Comparison of ENCODE assay signal across 8 cellular contexts in genomic region chr1:45687753-45688737, GRCh38. TPM values are rescaled to one million over a fixed set of nuclear protein-coding genes. Genes with fewer than 3 reads are reported as not detected.
DNase-seq lines count a peak whose midpoint lies in the region; ATAC-seq and TF ChIP-seq lines count a peak whose summit lies in the region.

Gene TMEM69 (plus strand): TSS chr1:45688181. CDS start chr1:45691069, 2,888 bp downstream.

- H3K4me3 ChIP-seq in Caco-2 (ENCODE audit: low read depth, low read length): peak within 1 kb of the TSS; percentile 67
- peak within 1 kb of the TSS; percentile 63 to 100 (median 97) for H3K4me3 ChIP-seq in dorsolateral prefrontal cortex
- H3K4me3 ChIP-seq in right lobe of liver: peak within 1 kb of the TSS; percentile 60 to 90 (median 86)

- TF ChIP-seq POLR2A in right lobe of liver (IDR thresholded peaks at IDR 0.05): no peak

- H3K36me3 ChIP-seq in Caco-2 (ENCODE audit: control insufficient read depth, insufficient read depth, low read length): no peaks in the 10 kb centered on the region
- peaks cover 0 to 7% (median 4%) of the 10 kb centered on the region in 4 donors for H3K36me3 ChIP-seq in right lobe of liver

- no peaks in the 10 kb centered on the region for H3K9me3 ChIP-seq in Caco-2
- no peaks in the 10 kb centered on the region for H3K9me3 ChIP-seq in right lobe of liver

- no peak for TF ChIP-seq CTCF in Caco-2 (IDR thresholded peaks at IDR 0.05; ENCODE audit: insufficient read depth in 1 of 2, low read depth in 1 of 2, low read length in 1 of 2, severe bottlenecking in 1 of 2, unreplicated experiment in 1 of 2)
- TF ChIP-seq CTCF in dorsolateral prefrontal cortex (IDR thresholded peaks at IDR 0.05 in 54 of 56, conservative IDR thresholded peaks at IDR 0.05 in 2 of 56; ENCODE audit: low read depth in 1 of 56, partially characterized antibody in 56 of 56): peak in 24 of 56 donors; percentile 5 to 39 (median 17)
- TF ChIP-seq CTCF in right lobe of liver (IDR thresholded peaks at IDR 0.05): peak in 1 of 4 donors; percentile 17

- no TSS peak for BruUV-seq in Caco-2 (replicated peaks; lab: Mats Ljungman, UMichigan)

- H3K27ac Mint-ChIP-seq in Caco-2 (ENCODE audit: unreplicated experiment): peak within 1 kb of the TSS; percentile 86

- H3K9me3 Mint-ChIP-seq in Caco-2 (ENCODE audit: unreplicated experiment): no peaks in the 10 kb centered on the region

- no peaks in the 10 kb centered on the region for H3K4me1 Mint-ChIP-seq in Caco-2 (ENCODE audit: low read depth, unreplicated experiment)

- intact Hi-C loops in Caco-2 (cut with micrococcal nuclease; ENCODE audit: unreplicated experiment) (loop anchor here (1.0 to 10.0 kb wide), 4 partner anchors 62 to 193 kb away; partner anchors contain the start of genes IPP, NASP and TESK2), dorsolateral prefrontal cortex (cut with DNase I) (loop anchor here (1.0 to 10.0 kb wide), 11 partner anchors 56 to 676 kb away; partner anchors contain the start of genes MAST2 (in 2 of the 2), ZSWIM5 (in 2 of the 2), CCDC163 (in 1 of the 2) and HECTD3 (in 1 of the 2)), right lobe of liver (cut with DNase I) (loop anchor here in 1 of 2 donors (5.0 kb wide), 1 partner anchor 114 kb away; the partner anchor contains the start of gene MAST2)

- H3K27ac ChIP-seq in dorsolateral prefrontal cortex: peak within 1 kb of the TSS; percentile 83 to 99 (median 98)
- peak within 1 kb of the TSS; percentile 89 to 96 (median 93) for H3K27ac ChIP-seq in right lobe of liver

- H3K4me1 ChIP-seq in Caco-2 (no peaks in the 10 kb centered on the region), right lobe of liver (peaks cover 0 to 10% (median 5%) of the 10 kb centered on the region in 4 donors)

- no peaks in the 10 kb centered on the region for H3K27me3 ChIP-seq in Caco-2 (replicated peaks; ENCODE audit: control insufficient read depth, insufficient read depth, low read length)
- no peaks in the 10 kb centered on the region for H3K27me3 ChIP-seq in dorsolateral prefrontal cortex
- no peaks in the 10 kb centered on the region for H3K27me3 ChIP-seq in right lobe of liver

- no peaks in the 10 kb centered on the region for H3K27me3 Mint-ChIP-seq in Caco-2 (ENCODE audit: insufficient read depth, unreplicated experiment)

- CTCF ChIA-PET in Caco-2 (lab: Charles Lee): interaction anchor here (1.2 kb wide), 1 partner anchor 32 kb away, joined by 4 read pairs; no protein-coding TSS in a partner anchor

- POLR2A ChIA-PET in Caco-2 (lab: Charles Lee): interaction anchor here (0.6 to 1.1 kb wide), 3 partner anchors 48 to 103 kb away, joined by 3 to 5 read pairs (median 4); partner anchors contain the start of gene IPP

- DNase-seq in Caco-2 (peak; percentile 82 to 83), HK-2 (ENCODE audit: unreplicated experiment) (peak; percentile 81), NCI-H82 (lab: John Stamatoyannopoulos, UW) (peak; percentile 94), dorsolateral prefrontal cortex (peak in 9 of 10 donors; percentile 56 to 76 (median 69)), right lobe of liver (peak; percentile 51 to 79 (median 68))
- peak; percentile 65 to 67 for DNase-seq in activated CD4-positive, alpha-beta T cell treated with anti-CD3 and anti-CD28 coated beads, Interleukin-2, amount 50 U/mL, for 4 hours
- DNase-seq in stimulated activated CD4-positive, alpha-beta T cell treated with anti-CD3 and anti-CD28 coated beads, Interleukin-4, amount 100 ng/mL, for 1 hour: peak; percentile 67

- H3K4me3 Mint-ChIP-seq in Caco-2 (ENCODE audit: unreplicated experiment): peak within 1 kb of the TSS; percentile 84

- H3K36me3 Mint-ChIP-seq in Caco-2 (ENCODE audit: insufficient read depth, unreplicated experiment): peaks cover 34% of the 10 kb centered on the region

- under 1% methylated on average over 19 of the region's 24 CpGs for WGBS in right lobe of liver (ENCODE audit: insufficient coverage, low coverage, low lambda C conversion rate, missing lambda C conversion rate)

- ATAC-seq in right lobe of liver (peak; percentile 37 to 52 (median 44)), HG02678 (IDR thresholded peaks at IDR 0.05; ENCODE audit: unreplicated experiment) (no peak)

RNA-seq across cellular contexts. Expression of gene TMEM69, which starts in this region (rescaled TPM):
- total RNA-seq in Caco-2 (2022) (21.5 and 29.3 TPM in 2 replicates), dorsolateral prefrontal cortex (10 to 100 TPM; 10.8 to 25.2 (median 17.7) TPM), right lobe of liver (10 to 100 TPM in 3 of 6 experiments, 1 to 10 TPM in 3; 7.5 to 17.5 (median 10.0) TPM)
